Comparison of ENCODE assay signal across 8 cellular contexts in the genomic region with DNA sequence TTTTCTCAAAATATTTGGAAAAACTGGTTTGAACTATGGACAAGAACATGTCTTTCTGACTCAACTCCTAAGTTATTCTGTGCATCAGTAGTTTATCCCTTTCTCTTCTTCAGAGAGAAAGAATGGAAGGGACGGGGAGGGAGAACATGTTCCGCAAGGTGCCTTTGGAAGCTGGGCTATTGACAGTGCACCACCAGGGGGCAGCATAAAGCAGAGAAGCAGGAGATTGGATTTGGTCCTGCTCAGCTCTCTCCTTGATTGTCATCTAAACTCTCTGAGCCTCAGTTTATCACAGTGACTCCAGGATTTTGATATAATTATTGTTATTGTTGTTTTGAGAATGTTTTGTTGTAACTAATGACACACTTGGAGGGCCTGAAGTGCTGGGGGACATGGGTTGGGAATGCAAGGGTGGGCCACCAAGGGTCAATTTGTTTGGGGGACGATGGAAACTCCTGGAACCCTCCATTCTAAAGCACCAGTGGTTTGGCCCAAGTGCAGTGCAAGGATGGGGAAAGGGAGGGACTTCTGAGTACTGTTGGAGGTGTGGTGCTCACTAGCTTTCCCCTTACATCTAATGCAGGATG. TPM values are rescaled to one million over a fixed set of nuclear protein-coding genes. Genes with fewer than 3 reads are reported as not detected.
DNase-seq lines count a peak whose midpoint lies in the region; ATAC-seq and TF ChIP-seq lines count a peak whose summit lies in the region.

No MANE protein-coding gene starts in this region.

- H3K4me1 ChIP-seq in suprapubic skin = peaks cover 3% of the 10 kb centered on the region

- H3K27ac ChIP-seq in RWPE1 (no peak overlapping the region), suprapubic skin (no peak overlapping the region)

- WGBS in suprapubic skin = 53% methylated on average over 3 of the region's 3 CpGs

- H3K36me3 ChIP-seq in suprapubic skin = no peaks in the 10 kb centered on the region

- no peaks in the 10 kb centered on the region for H3K9me3 ChIP-seq in suprapubic skin

- no peak for TF ChIP-seq POLR2A in suprapubic skin (IDR thresholded peaks at IDR 0.05)

- peak; percentile 93 for TF ChIP-seq CTCF in AG09309 (IDR thresholded peaks at IDR 0.05; ENCODE audit: control insufficient read depth, insufficient read depth, low read depth, low read length, missing control alignments)
- peak; percentile 88 for TF ChIP-seq CTCF in RWPE1 (conservative IDR thresholded peaks at IDR 0.05; ENCODE audit: low read depth)
- peak; percentile 90 for TF ChIP-seq CTCF in foreskin fibroblast (IDR thresholded peaks at IDR 0.05; ENCODE audit: low read depth, low read length)
- TF ChIP-seq CTCF in suprapubic skin (IDR thresholded peaks at IDR 0.05) = peak; percentile 58 to 82

- TF ChIP-seq EP300 in suprapubic skin (IDR thresholded peaks at IDR 0.05) = no peak

- H3K4me3 ChIP-seq in AG09309 (ENCODE audit: control insufficient read depth, low read depth, low read length) (no peak overlapping the region), foreskin fibroblast (ENCODE audit: low read depth in 1 of 2, low read length in 2 of 2) (no peak overlapping the region), suprapubic skin (no peak overlapping the region)
- H3K4me3 ChIP-seq in Jurkat, Clone E6-1 (ENCODE audit: low read length) = no peak overlapping the region

- DNase-seq in AG09309 (ENCODE audit: low read depth) = peak; percentile 32
- DNase-seq in Jurkat, Clone E6-1 (ENCODE audit: low read depth, low spot score) = peak; percentile 75
- DNase-seq in RWPE1 (ENCODE audit: low spot score) = peak; percentile 61
- DNase-seq in activated T-helper 1 cell treated with anti-CD3 and anti-CD28 coated beads, Interleukin-2, amount 50 U/mL, for 16 hours (ENCODE audit: low read depth in 1 of 2, low spot score in 1 of 2) = peak; percentile 58 to 72
- DNase-seq in foreskin fibroblast = peak; percentile 54 to 87
- DNase-seq in non-pigmented ciliary epithelial cell (ENCODE audit: low read depth) = peak; percentile 41
- DNase-seq in suprapubic skin (ENCODE audit: low spot score in 2 of 2) = peak in 1 of 2 donors; percentile 74

- CTCF ChIA-PET in RWPE1 (lab: Yijun Ruan, JAX) = interaction anchor here (0.5 to 1.4 kb wide), 15 partner anchors 9 to 1642 kb away, joined by 3 to 8 read pairs (median 3); a partner anchor contains a TSS

- ATAC-seq in GM18873 (IDR thresholded peaks at IDR 0.05; ENCODE audit: low FRiP score, unreplicated experiment) = peak; percentile 53

- POLR2A ChIA-PET in RWPE1 (lab: Yijun Ruan, JAX; ENCODE audit: low non-redundant PET) = no interaction called here

- no peaks in the 10 kb centered on the region for H3K27me3 ChIP-seq in suprapubic skin

RNA-seq across cellular contexts. Expression of a gene that starts 45.3 kb away (rescaled TPM):
- 22.3 TPM for polyA plus RNA-seq in Jurkat, Clone E6-1 (2012; ENCODE audit: insufficient read depth, insufficient read length)
- 10 to 100 TPM; 31.8 to 43.5 (median 34.1) TPM for total RNA-seq in suprapubic skin
